ENCODE assay signal across 1 cellular context in the genomic region with DNA sequence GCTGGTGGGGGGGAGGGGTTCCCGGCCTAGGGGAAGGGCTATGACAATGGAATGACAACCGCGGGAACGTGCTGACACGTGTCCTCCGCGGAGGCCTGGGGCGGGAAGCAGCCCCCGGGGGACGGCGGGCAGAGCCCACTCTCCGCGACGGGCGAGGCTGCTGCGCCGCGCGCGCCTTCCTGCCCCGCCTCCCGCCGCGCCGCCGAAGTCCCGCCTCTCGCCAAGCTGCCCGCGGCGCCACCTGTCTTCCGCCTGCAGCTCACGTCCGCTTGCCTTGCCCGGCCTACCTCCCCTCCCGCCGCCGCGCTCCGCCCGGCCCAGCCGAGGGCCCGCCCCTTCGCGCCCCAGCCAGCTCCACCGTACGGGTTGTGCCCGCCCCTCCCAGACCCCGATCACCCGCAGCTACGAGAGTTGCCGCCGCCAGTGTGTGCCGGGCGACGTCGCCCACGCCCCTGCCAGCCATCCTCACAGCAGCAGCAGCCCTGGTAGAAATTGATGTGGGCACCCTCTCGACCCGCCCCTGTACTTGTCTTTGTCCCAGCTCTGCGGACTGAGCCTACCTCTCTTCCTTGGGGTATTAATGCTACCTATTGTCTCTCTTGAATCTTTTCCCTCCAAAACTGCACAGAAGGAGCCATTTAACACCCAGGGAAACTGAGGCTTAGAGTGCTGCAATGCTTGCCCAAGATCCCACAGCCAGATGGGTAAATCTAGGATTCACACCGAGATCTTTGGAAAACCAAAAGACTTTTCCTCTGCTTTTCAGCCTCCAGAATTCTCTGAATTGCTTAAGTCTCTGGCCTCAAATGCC.
TF ChIP-seq lines count a peak whose summit lies in the region.

A gene with protein sequence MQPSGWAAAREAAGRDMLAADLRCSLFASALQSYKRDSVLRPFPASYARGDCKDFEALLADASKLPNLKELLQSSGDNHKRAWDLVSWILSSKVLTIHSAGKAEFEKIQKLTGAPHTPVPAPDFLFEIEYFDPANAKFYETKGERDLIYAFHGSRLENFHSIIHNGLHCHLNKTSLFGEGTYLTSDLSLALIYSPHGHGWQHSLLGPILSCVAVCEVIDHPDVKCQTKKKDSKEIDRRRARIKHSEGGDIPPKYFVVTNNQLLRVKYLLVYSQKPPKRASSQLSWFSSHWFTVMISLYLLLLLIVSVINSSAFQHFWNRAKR (minus strand): TSS at position 180 of the 811 bp plus-strand sequence. CDS start 457 bp downstream, outside the sequence.

TF ChIP-seq in H1, 55 proteins besides CTCF, POLR2A, EP300 and RAD21 (continued from another document):
- 0 out of 2 replicates have a peak, but pooled peaks have one; percentile 41 for TF ChIP-seq PHF8 (conservative IDR thresholded peaks at IDR 0.05; ENCODE audit: low read depth, low read length)
- TF ChIP-seq, protein P1, sequence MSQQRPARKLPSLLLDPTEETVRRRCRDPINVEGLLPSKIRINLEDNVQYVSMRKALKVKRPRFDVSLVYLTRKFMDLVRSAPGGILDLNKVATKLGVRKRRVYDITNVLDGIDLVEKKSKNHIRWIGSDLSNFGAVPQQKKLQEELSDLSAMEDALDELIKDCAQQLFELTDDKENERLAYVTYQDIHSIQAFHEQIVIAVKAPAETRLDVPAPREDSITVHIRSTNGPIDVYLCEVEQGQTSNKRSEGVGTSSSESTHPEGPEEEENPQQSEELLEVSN (IDR thresholded peaks at IDR 0.05) = peak; percentile 96
- TF ChIP-seq HDAC2 (IDR thresholded peaks at IDR 0.05; ENCODE audit: borderline replicate concordance in 1 of 2, low read depth in 2 of 2, low read length in 2 of 2) = peak in 1 of 2 experiments; percentile 72; a peak in 1 of 4 replicates
- no peak for TF ChIP-seq SIRT6 (IDR thresholded peaks at IDR 0.05; ENCODE audit: low read length)
- TF ChIP-seq SP2 (IDR thresholded peaks at IDR 0.05; ENCODE audit: low read length) = no peak
- no peak for TF ChIP-seq POU5F1 (IDR thresholded peaks at IDR 0.05; ENCODE audit: low read depth, low read length)
- no peak for TF ChIP-seq TAF7 (optimal IDR thresholded peaks at IDR 0.05; ENCODE audit: borderline replicate concordance, low read depth, low read length)
- TF ChIP-seq YY1 (IDR thresholded peaks at IDR 0.05; ENCODE audit: low read depth, low read length) = 0 out of 2 replicates have a peak, but pooled peaks have one; percentile 3
- TF ChIP-seq JUN (IDR thresholded peaks at IDR 0.05; ENCODE audit: low read depth, low read length) = no peak
- TF ChIP-seq CHD1 (IDR thresholded peaks at IDR 0.05; ENCODE audit: low read depth, low read length) = no peak
- peak; percentile 49 for TF ChIP-seq ASH2L (IDR thresholded peaks at IDR 0.05; ENCODE audit: low read length)
- TF ChIP-seq KDM4A (IDR thresholded peaks at IDR 0.05; ENCODE audit: low read depth, low read length, severe bottlenecking) = peak; percentile 51
- no peak for TF ChIP-seq CEBPB (IDR thresholded peaks at IDR 0.05; ENCODE audit: low read depth, low read length)
